2 cellular contexts compared by ENCODE assay signal in genomic region chr11:72766152-72766902, GRCh38.
TF ChIP-seq lines count a peak whose summit lies in the region.

No MANE protein-coding gene starts in this region.

TF ChIP-seq in WTC11, 78 proteins besides CTCF, POLR2A, EP300 and RAD21 (continued from another document):
- TF ChIP-seq ZSCAN18 (CRISPR knock-in tag; IDR thresholded peaks at IDR 0.05) (no peak), SMAD4 (CRISPR knock-in tag; IDR thresholded peaks at IDR 0.05) (no peak), GRHL2 (CRISPR knock-in tag; IDR thresholded peaks at IDR 0.05; ENCODE audit: insufficient replicate concordance, severe bottlenecking) (no peak), ZMAT4 (CRISPR knock-in tag; IDR thresholded peaks at IDR 0.05) (no peak)
TF ChIP-seq in WTC11: peak in this region for 1.

TF ChIP-seq in liver, 16 proteins besides CTCF, POLR2A, EP300 and RAD21:
- TF ChIP-seq REST (IDR thresholded peaks at IDR 0.05): peak; percentile 29
- peak; percentile 83 to 85 for TF ChIP-seq HNF4A (conservative IDR thresholded peaks at IDR 0.05)
- TF ChIP-seq JUND (IDR thresholded peaks at IDR 0.05): peak in 1 of 2 donors; percentile 27
- no peak for TF ChIP-seq ATF3 (IDR thresholded peaks at IDR 0.05)
- no peak for TF ChIP-seq YY1 (IDR thresholded peaks at IDR 0.05)
- peak; percentile 44 for TF ChIP-seq SP1 (IDR thresholded peaks at IDR 0.05)
- TF ChIP-seq RXRA (IDR thresholded peaks at IDR 0.05): peak; percentile 78 to 80
- TF ChIP-seq HNF4G (IDR thresholded peaks at IDR 0.05): peak; percentile 46
- TF ChIP-seq EGR1 (IDR thresholded peaks at IDR 0.05; ENCODE audit: low read depth in 2 of 2): no peak
- peak; percentile 84 for TF ChIP-seq FOXA2 (IDR thresholded peaks at IDR 0.05)
- TF ChIP-seq ZBTB33 (IDR thresholded peaks at IDR 0.05): no peak
TF ChIP-seq in liver: peak in this region for 7.
